8 cellular contexts compared by ENCODE assay signal in the genomic region with DNA sequence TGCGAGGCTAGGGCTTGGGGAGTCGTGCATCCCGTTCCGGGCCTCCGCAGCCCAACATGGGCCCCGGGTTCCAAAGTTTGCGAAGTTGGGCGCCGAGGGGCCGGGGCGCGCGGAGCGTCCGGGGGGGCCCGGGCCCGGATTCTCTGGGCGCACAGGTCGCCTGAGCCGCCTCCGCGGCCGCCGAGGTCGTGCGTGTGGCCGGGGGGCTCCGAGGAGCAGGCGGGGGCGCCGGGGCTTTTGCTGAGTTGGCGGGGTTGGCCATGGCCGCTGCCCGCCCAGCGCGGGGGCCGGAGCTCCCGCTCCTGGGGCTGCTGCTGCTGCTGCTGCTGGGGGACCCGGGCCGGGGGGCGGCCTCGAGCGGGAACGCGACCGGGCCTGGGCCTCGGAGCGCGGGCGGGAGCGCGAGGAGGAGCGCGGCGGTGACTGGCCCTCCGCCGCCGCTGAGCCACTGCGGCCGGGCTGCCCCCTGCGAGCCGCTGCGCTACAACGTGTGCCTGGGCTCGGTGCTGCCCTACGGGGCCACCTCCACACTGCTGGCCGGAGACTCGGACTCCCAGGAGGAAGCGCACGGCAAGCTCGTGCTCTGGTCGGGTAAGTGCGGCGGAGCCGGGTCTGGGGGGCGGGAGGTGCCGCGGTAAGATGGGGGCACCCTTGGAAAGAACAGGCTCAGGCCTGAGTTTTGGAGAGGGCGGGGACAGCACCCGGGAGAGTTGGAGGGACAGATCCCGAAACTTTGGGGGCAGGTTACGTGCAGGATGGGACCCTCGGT. TPM values are rescaled to one million over a fixed set of nuclear protein-coding genes. Genes with fewer than 3 reads are reported as not detected.
DNase-seq lines count a peak whose midpoint lies in the region; TF ChIP-seq lines count a peak whose summit lies in the region.

No MANE protein-coding gene starts in this region.

- peak overlapping the region; percentile 92 for H3K4ac ChIP-seq in mesendoderm (ENCODE audit: low read depth, low read length)

- intact Hi-C loops in dendritic cell treated with granulocyte-macrophage colony-stimulating factor and Interleukin-4, amounts not matched to agents 40 ng/mL and 50 ng/mL, for 4 days (cut with micrococcal nuclease), result no loop called here
- intact Hi-C loops in vagina (cut with DNase I), result no loop called here

- H3K36me3 ChIP-seq in HUES64 (ENCODE audit: insufficient read depth, low read length), result peaks cover 11% of the 10 kb centered on the region; the same call in 1 of the 2 replicates
- no peaks in the 10 kb centered on the region for H3K36me3 ChIP-seq in mesendoderm (ENCODE audit: control insufficient read depth, insufficient read depth, low read length)
- H3K36me3 ChIP-seq in vagina, result no peaks in the 10 kb centered on the region

- H2BK120ac ChIP-seq in mesendoderm (ENCODE audit: low read depth, low read length), result peak overlapping the region; percentile 56

- under 1% methylated on average over 83 of the region's 83 CpGs for WGBS in HUES64
- no CpG with 5 or more reads among the region's 83 CpGs for WGBS in mesendoderm (ENCODE audit: extremely low coverage, insufficient coverage, low lambda C conversion rate)

- no peak overlapping the region for H2BK5ac ChIP-seq in mesendoderm (ENCODE audit: low read length)

- no peak for TF ChIP-seq CTCF in vagina (IDR thresholded peaks at IDR 0.05)

- H2AK5ac ChIP-seq in mesendoderm (ENCODE audit: low read length), result no peak overlapping the region

- H4K8ac ChIP-seq in mesendoderm (ENCODE audit: low read depth, low read length), result peak overlapping the region; percentile 91

- peaks cover 16% of the 10 kb centered on the region for H3K4me1 ChIP-seq in HUES64 (ENCODE audit: insufficient read depth, low read length)
- peaks cover 6% of the 10 kb centered on the region for H3K4me1 ChIP-seq in mesendoderm (ENCODE audit: control insufficient read depth, low read depth, low read length)
- peaks cover 46% of the 10 kb centered on the region for H3K4me1 ChIP-seq in vagina

- peaks cover 20% of the 10 kb centered on the region for H3K79me1 ChIP-seq in mesendoderm (ENCODE audit: low read length)

- no peaks in the 10 kb centered on the region for H3K9me3 Mint-ChIP-seq in dendritic cell treated with granulocyte-macrophage colony-stimulating factor and Interleukin-4, amounts not matched to agents 40 ng/mL and 50 ng/mL, for 4 days

- H3K4me3 ChIP-seq in HUES64 (ENCODE audit: low read length), result peak overlapping the region; percentile 90
- peak overlapping the region; percentile 43 for H3K4me3 ChIP-seq in mesendoderm (ENCODE audit: low read length)
- H3K4me3 ChIP-seq in vagina, result peak overlapping the region; percentile 79 to 84

- H3K27me3 ChIP-seq in HUES64 (ENCODE audit: insufficient read depth, low read length) (peaks cover 20% of the 10 kb centered on the region), mesendoderm (ENCODE audit: insufficient read depth, low read length, poor library complexity) (peaks cover 2% of the 10 kb centered on the region), vagina (no peaks in the 10 kb centered on the region)

- H3K27me3 Mint-ChIP-seq in dendritic cell treated with granulocyte-macrophage colony-stimulating factor and Interleukin-4, amounts not matched to agents 40 ng/mL and 50 ng/mL, for 4 days, result peaks cover 58% of the 10 kb centered on the region

- H3K4me3 Mint-ChIP-seq in dendritic cell treated with granulocyte-macrophage colony-stimulating factor and Interleukin-4, amounts not matched to agents 40 ng/mL and 50 ng/mL, for 4 days, result peak overlapping the region; percentile 85

- no peak overlapping the region for H2BK15ac ChIP-seq in mesendoderm (replicated peaks; ENCODE audit: low read depth)

- no peaks in the 10 kb centered on the region for H3K36me3 Mint-ChIP-seq in dendritic cell treated with granulocyte-macrophage colony-stimulating factor and Interleukin-4, amounts not matched to agents 40 ng/mL and 50 ng/mL, for 4 days (ENCODE audit: low read depth)

- H3K27ac Mint-ChIP-seq in dendritic cell treated with granulocyte-macrophage colony-stimulating factor and Interleukin-4, amounts not matched to agents 40 ng/mL and 50 ng/mL, for 4 days, result peak overlapping the region; percentile 73

- no peak overlapping the region for H4K5ac ChIP-seq in mesendoderm (ENCODE audit: low read length)

- H3K9ac ChIP-seq in HUES64 (ENCODE audit: low read depth, low read length) (peak overlapping the region; percentile 93), mesendoderm (ENCODE audit: low read length) (peak overlapping the region; percentile 95)

- no peak for TF ChIP-seq POLR2A in vagina (IDR thresholded peaks at IDR 0.05)

- DNase-seq in D341Med (ENCODE audit: low spot score), result peak; percentile 72
- peak; percentile 35 for DNase-seq in mesendoderm
- no peak for DNase-seq in vagina (ENCODE audit: extremely low spot score in 2 of 2)
- no peak for DNase-seq in DMS79 treated with DMSO at 0.1 percent for 48 hours (lab: John Stamatoyannopoulos, UW)
- no peak for DNase-seq in NCI-H2107 treated with DMSO at 0.1 percent for 48 hours (lab: John Stamatoyannopoulos, UW; ENCODE audit: unreplicated experiment)
- no peak for DNase-seq in T1000 (lab: John Stamatoyannopoulos, UW)

- peak overlapping the region; percentile 98 for H3K18ac ChIP-seq in mesendoderm (ENCODE audit: low read length)

- H3K23ac ChIP-seq in mesendoderm (ENCODE audit: low read length), result peak overlapping the region; percentile 75

- H3K4me2 ChIP-seq in mesendoderm (ENCODE audit: low read length), result peak overlapping the region; percentile 86

- peak overlapping the region; percentile 90 for H3K56ac ChIP-seq in mesendoderm (ENCODE audit: low read length)

- H3K9me3 ChIP-seq in HUES64 (ENCODE audit: insufficient read depth, low read depth, low read length) (no peaks in the 10 kb centered on the region), vagina (no peaks in the 10 kb centered on the region)

- H3K4me1 Mint-ChIP-seq in dendritic cell treated with granulocyte-macrophage colony-stimulating factor and Interleukin-4, amounts not matched to agents 40 ng/mL and 50 ng/mL, for 4 days (ENCODE audit: low read depth), result peaks cover 30% of the 10 kb centered on the region

- H3K27ac ChIP-seq in HUES64 (ENCODE audit: low read depth, low read length), result peak overlapping the region; percentile 88
- H3K27ac ChIP-seq in mesendoderm (ENCODE audit: low read depth, low read length), result peak overlapping the region; percentile 55
- peak overlapping the region; percentile 80 for H3K27ac ChIP-seq in vagina

- H3K79me2 ChIP-seq in mesendoderm (ENCODE audit: control insufficient read depth, insufficient read depth, low read length), result peaks cover 37% of the 10 kb centered on the region

RNA-seq across cellular contexts. Expression of a gene that starts 0.6 kb away (rescaled TPM):
- 49.2 TPM for polyA plus RNA-seq in HUES64 (2013, experiment 1 of 2)
- polyA plus RNA-seq in HUES64 (2013, experiment 2 of 2), result 49.8 TPM
- 29.4 TPM for polyA plus RNA-seq in mesendoderm (2013, experiment 1 of 2)
- 30.0 TPM for polyA plus RNA-seq in mesendoderm (2013, experiment 2 of 2)
- total RNA-seq in vagina, result 22.1 TPM

RNA-seq across cellular contexts. Expression of a gene that starts 35.8 kb away (rescaled TPM):
- 11.2 TPM for polyA plus RNA-seq in HUES64 (2013, experiment 1 of 2)
- 14.8 TPM for polyA plus RNA-seq in HUES64 (2013, experiment 2 of 2)
- 8.3 TPM for polyA plus RNA-seq in mesendoderm (2013, experiment 1 of 2)
- 7.1 TPM for polyA plus RNA-seq in mesendoderm (2013, experiment 2 of 2)
- total RNA-seq in vagina, result 19.6 TPM

RNA-seq across cellular contexts. Expression of a gene that starts 44.6 kb away (rescaled TPM):
- 23.6 TPM for polyA plus RNA-seq in HUES64 (2013, experiment 1 of 2)
- 26.6 TPM for polyA plus RNA-seq in HUES64 (2013, experiment 2 of 2)
- polyA plus RNA-seq in mesendoderm (2013, experiment 1 of 2), result 12.9 TPM
- 13.3 TPM for polyA plus RNA-seq in mesendoderm (2013, experiment 2 of 2)
- 2.7 TPM for total RNA-seq in vagina

Comparison
In these comparisons a context has a peak if more than half of its experiments do, and no peak if none do; other contexts are left out.
1. DNase-seq: peak in D341Med (single experiment) and mesendoderm (single experiment); none in vagina (0 of 2), DMS79 treated with DMSO at 0.1 percent for 48 hours (single experiment), NCI-H2107 treated with DMSO at 0.1 percent for 48 hours (single experiment) and T1000 (single experiment).
2. Peak in every context shown above with its lines, with median percentiles within 50 percentile points of each other: H3K27ac ChIP-seq and H3K4me3 ChIP-seq.